ENCODE assay signal across 1 cellular context in the genomic region with DNA sequence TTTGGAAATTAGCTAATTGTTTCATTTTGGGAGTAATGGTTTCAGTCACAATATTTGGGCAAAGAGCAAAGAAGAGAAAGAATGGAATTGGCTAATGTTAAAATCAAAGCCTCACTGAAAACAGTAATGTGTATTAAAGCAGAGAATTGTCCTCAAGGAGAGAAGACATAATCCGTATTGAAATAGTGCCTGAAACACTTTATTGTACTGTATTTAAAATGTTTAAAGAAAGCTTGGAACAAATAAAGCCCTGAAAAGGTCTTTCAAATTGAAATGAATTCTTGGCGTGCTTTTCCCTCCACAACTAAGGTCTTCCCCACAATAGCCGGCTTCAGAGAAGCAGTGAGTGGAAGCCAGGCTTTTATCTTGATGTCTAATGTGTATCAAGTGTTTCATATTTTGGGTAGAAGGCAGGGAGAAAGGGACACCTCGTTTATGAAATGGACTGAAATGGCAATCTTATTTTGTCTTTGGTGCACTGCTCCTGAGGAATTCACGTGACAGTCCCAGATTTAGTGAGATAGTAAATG.
TF ChIP-seq lines count a peak whose summit lies in the region.

No MANE protein-coding gene starts in this region.

TF ChIP-seq in WTC11, 78 proteins besides CTCF, POLR2A, EP300 and RAD21 (continued from another document):
- TF ChIP-seq JAZF1 (CRISPR knock-in tag; IDR thresholded peaks at IDR 0.05) (no peak), CDX4 (CRISPR knock-in tag; IDR thresholded peaks at IDR 0.05; ENCODE audit: borderline replicate concordance) (no peak)
- TF ChIP-seq, protein P1, sequence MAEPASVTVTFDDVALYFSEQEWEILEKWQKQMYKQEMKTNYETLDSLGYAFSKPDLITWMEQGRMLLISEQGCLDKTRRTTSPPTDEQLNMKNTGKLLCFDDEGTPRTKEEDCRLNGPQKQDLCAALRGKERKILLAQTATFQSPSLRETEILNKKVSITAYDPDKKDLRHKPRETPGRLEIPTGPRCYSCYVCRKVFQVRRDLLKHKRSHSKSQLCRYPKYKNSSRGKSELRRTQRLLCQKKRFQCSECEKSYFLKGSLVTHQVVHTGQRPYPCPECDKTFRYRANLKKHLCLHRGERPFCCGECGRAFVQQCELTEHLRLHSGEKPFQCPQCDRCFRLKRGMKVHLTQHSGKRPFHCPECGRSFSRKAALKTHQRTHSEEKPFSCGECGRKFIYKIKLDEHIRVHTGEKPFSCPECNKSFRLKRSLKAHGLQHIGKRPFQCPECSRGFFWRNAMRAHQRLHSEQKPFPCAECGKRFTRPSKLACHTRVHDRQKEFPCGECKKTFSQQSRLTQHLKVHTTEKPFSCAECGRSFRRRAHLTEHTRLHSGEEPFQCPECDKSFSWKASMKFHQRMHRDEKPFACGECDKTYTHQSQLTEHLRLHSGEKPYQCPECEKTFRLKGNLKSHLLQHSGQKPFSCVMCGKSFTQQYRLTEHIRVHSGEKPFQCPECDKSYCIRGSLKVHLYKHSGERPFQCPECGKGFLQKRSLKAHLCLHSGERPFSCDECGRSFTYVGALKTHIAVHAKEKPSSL (CRISPR knock-in tag; conservative IDR thresholded peaks at IDR 0.05), result no peak
